ENCODE assay signal across 19 cellular contexts in genomic region chr6:157732416-157733161, GRCh38.
"Had no signal": no experiment of that assay in that cellular context is flagged by ENCODE, and none has a peak within 500 bp of the region (broad histone marks: within the 10 kb centered on the region; RNA-seq: fewer than 3 reads in every experiment).

No MANE protein-coding gene starts in this region.

- H3K36me3 ChIP-seq: esophagus squamous epithelium, neutrophil, stomach, thoracic aorta, transverse colon had no signal

- H3K79me2 ChIP-seq: hepatocyte had no signal

- DNase-seq: effector CD8-positive, alpha-beta T cell; esophagus squamous epithelium; foreskin melanocyte; head of caudate nucleus; left colon; mucosa of descending colon; naive thymus-derived CD8-positive, alpha-beta T cell; posterior cingulate gyrus; small intestine; stimulated activated CD4-positive, alpha-beta T cell treated with anti-CD3 and anti-CD28 coated beads, Interleukin-12 subunit alpha, Interleukin-12 subunit beta, amount 100 ng/mL, for 4 hours; stimulated activated naive CD4-positive, alpha-beta T cell; stomach; transverse colon had no signal

- H3K9me3 ChIP-seq: esophagus squamous epithelium, mucosa of descending colon, neutrophil, stomach, thoracic aorta, transverse colon had no signal

- H3K27me3 ChIP-seq: dorsolateral prefrontal cortex, esophagus squamous epithelium, hepatocyte, neutrophil, stomach, transverse colon had no signal

- H3K4me1 ChIP-seq: esophagus squamous epithelium, transverse colon had no signal

- H2AFZ ChIP-seq: hepatocyte had no signal

- H3K27ac ChIP-seq: coronary artery, dorsolateral prefrontal cortex, epithelial cell of prostate, esophagus squamous epithelium, hepatocyte, neutrophil, stomach, thoracic aorta, transverse colon had no signal

- H3K4me2 ChIP-seq: hepatocyte had no signal

- FAIRE-seq: small intestine had no signal

- ATAC-seq: left colon; mucosa of descending colon; naive thymus-derived CD8-positive, alpha-beta T cell had no signal

- H3K4me3 ChIP-seq: coronary artery, dorsolateral prefrontal cortex, esophagus squamous epithelium, hepatocyte, mucosa of descending colon, stomach, thoracic aorta, transverse colon had no signal
